Comparison of ENCODE assay signal across 1 cellular context in genomic region chr6:29016559-29017427, GRCh38.
TF ChIP-seq lines count a peak whose summit lies in the region.

No MANE protein-coding gene starts in this region.

TF ChIP-seq in HEK293, 187 proteins besides CTCF, POLR2A, EP300 and RAD21 (continued from another document):
- TF ChIP-seq, protein P1, sequence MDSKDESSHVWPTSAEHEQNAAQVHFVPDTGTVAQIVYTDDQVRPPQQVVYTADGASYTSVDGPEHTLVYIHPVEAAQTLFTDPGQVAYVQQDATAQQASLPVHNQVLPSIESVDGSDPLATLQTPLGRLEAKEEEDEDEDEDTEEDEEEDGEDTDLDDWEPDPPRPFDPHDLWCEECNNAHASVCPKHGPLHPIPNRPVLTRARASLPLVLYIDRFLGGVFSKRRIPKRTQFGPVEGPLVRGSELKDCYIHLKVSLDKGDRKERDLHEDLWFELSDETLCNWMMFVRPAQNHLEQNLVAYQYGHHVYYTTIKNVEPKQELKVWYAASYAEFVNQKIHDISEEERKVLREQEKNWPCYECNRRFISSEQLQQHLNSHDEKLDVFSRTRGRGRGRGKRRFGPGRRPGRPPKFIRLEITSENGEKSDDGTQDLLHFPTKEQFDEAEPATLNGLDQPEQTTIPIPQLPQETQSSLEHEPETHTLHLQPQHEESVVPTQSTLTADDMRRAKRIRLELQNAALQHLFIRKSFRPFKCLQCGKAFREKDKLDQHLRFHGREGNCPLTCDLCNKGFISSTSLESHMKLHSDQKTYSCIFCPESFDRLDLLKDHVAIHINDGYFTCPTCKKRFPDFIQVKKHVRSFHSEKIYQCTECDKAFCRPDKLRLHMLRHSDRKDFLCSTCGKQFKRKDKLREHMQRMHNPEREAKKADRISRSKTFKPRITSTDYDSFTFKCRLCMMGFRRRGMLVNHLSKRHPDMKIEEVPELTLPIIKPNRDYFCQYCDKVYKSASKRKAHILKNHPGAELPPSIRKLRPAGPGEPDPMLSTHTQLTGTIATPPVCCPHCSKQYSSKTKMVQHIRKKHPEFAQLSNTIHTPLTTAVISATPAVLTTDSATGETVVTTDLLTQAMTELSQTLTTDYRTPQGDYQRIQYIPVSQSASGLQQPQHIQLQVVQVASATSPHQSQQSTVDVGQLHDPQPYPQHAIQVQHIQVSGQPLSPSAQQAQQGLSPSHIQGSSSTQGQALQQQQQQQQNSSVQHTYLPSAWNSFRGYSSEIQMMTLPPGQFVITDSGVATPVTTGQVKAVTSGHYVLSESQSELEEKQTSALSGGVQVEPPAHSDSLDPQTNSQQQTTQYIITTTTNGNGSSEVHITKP (tag by site-specific recombination; IDR thresholded peaks at IDR 0.05), result peak; percentile 92
- TF ChIP-seq ZBTB26 (tag by site-specific recombination; optimal IDR thresholded peaks at IDR 0.05) (peak; percentile 57), ZNF664 (tag by site-specific recombination; IDR thresholded peaks at IDR 0.05) (no peak)
- TF ChIP-seq, protein P2, sequence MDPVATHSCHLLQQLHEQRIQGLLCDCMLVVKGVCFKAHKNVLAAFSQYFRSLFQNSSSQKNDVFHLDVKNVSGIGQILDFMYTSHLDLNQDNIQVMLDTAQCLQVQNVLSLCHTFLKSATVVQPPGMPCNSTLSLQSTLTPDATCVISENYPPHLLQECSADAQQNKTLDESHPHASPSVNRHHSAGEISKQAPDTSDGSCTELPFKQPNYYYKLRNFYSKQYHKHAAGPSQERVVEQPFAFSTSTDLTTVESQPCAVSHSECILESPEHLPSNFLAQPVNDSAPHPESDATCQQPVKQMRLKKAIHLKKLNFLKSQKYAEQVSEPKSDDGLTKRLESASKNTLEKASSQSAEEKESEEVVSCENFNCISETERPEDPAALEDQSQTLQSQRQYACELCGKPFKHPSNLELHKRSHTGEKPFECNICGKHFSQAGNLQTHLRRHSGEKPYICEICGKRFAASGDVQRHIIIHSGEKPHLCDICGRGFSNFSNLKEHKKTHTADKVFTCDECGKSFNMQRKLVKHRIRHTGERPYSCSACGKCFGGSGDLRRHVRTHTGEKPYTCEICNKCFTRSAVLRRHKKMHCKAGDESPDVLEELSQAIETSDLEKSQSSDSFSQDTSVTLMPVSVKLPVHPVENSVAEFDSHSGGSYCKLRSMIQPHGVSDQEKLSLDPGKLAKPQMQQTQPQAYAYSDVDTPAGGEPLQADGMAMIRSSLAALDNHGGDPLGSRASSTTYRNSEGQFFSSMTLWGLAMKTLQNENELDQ (tag by site-specific recombination; IDR thresholded peaks at IDR 0.05; ENCODE audit: low read depth), result no peak
TF ChIP-seq in HEK293: peak in this region for 45.
